Comparison of ENCODE assay signal across 1 cellular context in the genomic region with DNA sequence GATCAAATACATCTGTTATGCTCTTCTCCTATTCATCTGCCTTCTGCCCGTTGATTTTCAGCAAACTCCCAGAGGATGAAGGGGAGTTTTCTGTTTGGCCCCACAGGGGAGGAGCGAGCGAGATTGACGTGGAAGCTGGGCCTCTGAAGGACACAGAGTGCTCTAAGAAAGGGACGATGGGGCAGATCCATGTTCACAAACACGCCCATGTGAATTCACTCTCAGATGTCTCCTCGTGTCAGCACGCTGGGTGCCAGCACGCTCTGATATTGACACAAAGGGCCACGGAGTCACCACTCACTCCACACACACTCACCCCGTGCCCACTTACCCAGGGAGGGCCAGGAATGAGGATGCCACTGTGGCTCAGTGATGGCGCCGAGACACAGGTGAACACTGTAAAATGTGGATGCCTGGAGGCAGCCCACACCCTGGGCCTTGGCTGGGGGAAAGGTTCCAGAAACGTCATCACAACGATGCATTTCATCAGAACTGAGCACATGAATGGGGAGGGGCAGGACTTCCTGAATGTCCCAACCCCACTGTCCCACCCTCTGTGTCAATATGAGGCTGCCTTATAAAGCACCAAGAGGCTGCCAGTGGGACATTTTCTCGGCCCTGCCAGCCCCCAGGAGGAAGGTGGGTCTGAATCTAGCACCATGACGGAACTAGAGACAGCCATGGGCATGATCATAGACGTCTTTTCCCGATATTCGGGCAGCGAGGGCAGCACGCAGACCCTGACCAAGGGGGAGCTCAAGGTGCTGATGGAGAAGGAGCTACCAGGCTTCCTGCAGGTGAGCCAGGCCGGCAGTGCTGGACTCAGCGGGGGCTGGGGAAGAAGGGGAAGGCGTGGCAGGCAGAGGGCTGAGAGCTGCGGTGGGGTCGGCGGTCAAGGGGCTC.
TF ChIP-seq lines count a peak whose summit lies in the region.

A gene (plus strand): TSS at position 605 of the 903 bp plus-strand sequence. CDS start 55 bp downstream, at position 660.

TF ChIP-seq in K562, 482 proteins besides CTCF, POLR2A, EP300 and RAD21 (continued from another document and continues in another):
- TF ChIP-seq, protein P1, sequence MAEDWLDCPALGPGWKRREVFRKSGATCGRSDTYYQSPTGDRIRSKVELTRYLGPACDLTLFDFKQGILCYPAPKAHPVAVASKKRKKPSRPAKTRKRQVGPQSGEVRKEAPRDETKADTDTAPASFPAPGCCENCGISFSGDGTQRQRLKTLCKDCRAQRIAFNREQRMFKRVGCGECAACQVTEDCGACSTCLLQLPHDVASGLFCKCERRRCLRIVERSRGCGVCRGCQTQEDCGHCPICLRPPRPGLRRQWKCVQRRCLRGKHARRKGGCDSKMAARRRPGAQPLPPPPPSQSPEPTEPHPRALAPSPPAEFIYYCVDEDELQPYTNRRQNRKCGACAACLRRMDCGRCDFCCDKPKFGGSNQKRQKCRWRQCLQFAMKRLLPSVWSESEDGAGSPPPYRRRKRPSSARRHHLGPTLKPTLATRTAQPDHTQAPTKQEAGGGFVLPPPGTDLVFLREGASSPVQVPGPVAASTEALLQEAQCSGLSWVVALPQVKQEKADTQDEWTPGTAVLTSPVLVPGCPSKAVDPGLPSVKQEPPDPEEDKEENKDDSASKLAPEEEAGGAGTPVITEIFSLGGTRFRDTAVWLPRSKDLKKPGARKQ (CRISPR knock-in tag; IDR thresholded peaks at IDR 0.05) = 0 out of 2 replicates have a peak, but pooled peaks have one; percentile 55
- TF ChIP-seq MTA1 (IDR thresholded peaks at IDR 0.05; ENCODE audit: borderline replicate concordance) (no peak), ARNT (IDR thresholded peaks at IDR 0.05) (no peak), SRSF1 (IDR thresholded peaks at IDR 0.05; ENCODE audit: low read depth, low read length) (no peak), FOSL1 (tag; conservative IDR thresholded peaks at IDR 0.05) (no peak), PPARD (CRISPR knock-in tag; IDR thresholded peaks at IDR 0.05) (no peak), ATF7 (IDR thresholded peaks at IDR 0.05) (peak; percentile 81), CHD2 (IDR thresholded peaks at IDR 0.05; ENCODE audit: low read depth, low read length) (no peak), FOXJ2 (tag; IDR thresholded peaks at IDR 0.05) (no peak; the same call in 1 of the 2 replicates), PURB (CRISPR knock-in tag; IDR thresholded peaks at IDR 0.05; ENCODE audit: low read depth) (no peak), TAF9B (IDR thresholded peaks at IDR 0.05; ENCODE audit: partially characterized antibody) (no peak), HMG20B (CRISPR knock-in tag; IDR thresholded peaks at IDR 0.05) (no peak), RNF2 (IDR thresholded peaks at IDR 0.05) (no peak), TGIF2 (CRISPR knock-in tag; IDR thresholded peaks at IDR 0.05) (no peak), MCM2 (IDR thresholded peaks at IDR 0.05; ENCODE audit: low read depth) (no peak), RFX5 (IDR thresholded peaks at IDR 0.05; ENCODE audit: low read depth, low read length) (no peak), ETV1 (tag; conservative IDR thresholded peaks at IDR 0.05; ENCODE audit: low read depth) (0 out of 2 replicates have a peak, but pooled peaks have one; percentile 25), PCBP2 (IDR thresholded peaks at IDR 0.05; ENCODE audit: low read depth, low read length, poor library complexity, severe bottlenecking) (no peak), BMI1 (IDR thresholded peaks at IDR 0.05; ENCODE audit: low read length) (no peak), STAT5B (CRISPR knock-in tag; IDR thresholded peaks at IDR 0.05) (no peak), ATF1 (CRISPR knock-in tag; IDR thresholded peaks at IDR 0.05) (no peak; the same call in 1 of the 2 replicates), ATF1 (tag; IDR thresholded peaks at IDR 0.05) (peak; percentile 75), ZBED1 (IDR thresholded peaks at IDR 0.05) (no peak), CREB1 (IDR thresholded peaks at IDR 0.05) (peak; percentile 55; the same call in 1 of the 2 replicates), CREB1 (CRISPR knock-in tag; IDR thresholded peaks at IDR 0.05) (peak; percentile 68), NR2C2 (CRISPR knock-in tag; IDR thresholded peaks at IDR 0.05) (no peak), NR2C2 (tag; IDR thresholded peaks at IDR 0.05) (peak; percentile 36; the same call in 1 of the 2 replicates), THRAP3 (IDR thresholded peaks at IDR 0.05; ENCODE audit: borderline replicate concordance) (no peak), ZNF165 (CRISPR knock-in tag; IDR thresholded peaks at IDR 0.05; ENCODE audit: borderline replicate concordance) (no peak), MBD2 (IDR thresholded peaks at IDR 0.05; ENCODE audit: borderline replicate concordance, low read depth) (no peak)
- TF ChIP-seq, protein P2, sequence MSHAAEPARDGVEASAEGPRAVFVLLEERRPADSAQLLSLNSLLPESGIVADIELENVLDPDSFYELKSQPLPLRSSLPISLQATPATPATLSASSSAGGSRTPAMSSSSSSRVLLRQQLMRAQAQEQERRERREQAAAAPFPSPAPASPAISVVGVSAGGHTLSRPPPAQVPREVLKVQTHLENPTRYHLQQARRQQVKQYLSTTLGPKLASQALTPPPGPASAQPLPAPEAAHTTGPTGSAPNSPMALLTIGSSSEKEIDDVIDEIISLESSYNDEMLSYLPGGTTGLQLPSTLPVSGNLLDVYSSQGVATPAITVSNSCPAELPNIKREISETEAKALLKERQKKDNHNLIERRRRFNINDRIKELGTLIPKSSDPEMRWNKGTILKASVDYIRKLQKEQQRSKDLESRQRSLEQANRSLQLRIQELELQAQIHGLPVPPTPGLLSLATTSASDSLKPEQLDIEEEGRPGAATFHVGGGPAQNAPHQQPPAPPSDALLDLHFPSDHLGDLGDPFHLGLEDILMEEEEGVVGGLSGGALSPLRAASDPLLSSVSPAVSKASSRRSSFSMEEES (CRISPR knock-in tag; IDR thresholded peaks at IDR 0.05) = no peak
- TF ChIP-seq, protein P3, sequence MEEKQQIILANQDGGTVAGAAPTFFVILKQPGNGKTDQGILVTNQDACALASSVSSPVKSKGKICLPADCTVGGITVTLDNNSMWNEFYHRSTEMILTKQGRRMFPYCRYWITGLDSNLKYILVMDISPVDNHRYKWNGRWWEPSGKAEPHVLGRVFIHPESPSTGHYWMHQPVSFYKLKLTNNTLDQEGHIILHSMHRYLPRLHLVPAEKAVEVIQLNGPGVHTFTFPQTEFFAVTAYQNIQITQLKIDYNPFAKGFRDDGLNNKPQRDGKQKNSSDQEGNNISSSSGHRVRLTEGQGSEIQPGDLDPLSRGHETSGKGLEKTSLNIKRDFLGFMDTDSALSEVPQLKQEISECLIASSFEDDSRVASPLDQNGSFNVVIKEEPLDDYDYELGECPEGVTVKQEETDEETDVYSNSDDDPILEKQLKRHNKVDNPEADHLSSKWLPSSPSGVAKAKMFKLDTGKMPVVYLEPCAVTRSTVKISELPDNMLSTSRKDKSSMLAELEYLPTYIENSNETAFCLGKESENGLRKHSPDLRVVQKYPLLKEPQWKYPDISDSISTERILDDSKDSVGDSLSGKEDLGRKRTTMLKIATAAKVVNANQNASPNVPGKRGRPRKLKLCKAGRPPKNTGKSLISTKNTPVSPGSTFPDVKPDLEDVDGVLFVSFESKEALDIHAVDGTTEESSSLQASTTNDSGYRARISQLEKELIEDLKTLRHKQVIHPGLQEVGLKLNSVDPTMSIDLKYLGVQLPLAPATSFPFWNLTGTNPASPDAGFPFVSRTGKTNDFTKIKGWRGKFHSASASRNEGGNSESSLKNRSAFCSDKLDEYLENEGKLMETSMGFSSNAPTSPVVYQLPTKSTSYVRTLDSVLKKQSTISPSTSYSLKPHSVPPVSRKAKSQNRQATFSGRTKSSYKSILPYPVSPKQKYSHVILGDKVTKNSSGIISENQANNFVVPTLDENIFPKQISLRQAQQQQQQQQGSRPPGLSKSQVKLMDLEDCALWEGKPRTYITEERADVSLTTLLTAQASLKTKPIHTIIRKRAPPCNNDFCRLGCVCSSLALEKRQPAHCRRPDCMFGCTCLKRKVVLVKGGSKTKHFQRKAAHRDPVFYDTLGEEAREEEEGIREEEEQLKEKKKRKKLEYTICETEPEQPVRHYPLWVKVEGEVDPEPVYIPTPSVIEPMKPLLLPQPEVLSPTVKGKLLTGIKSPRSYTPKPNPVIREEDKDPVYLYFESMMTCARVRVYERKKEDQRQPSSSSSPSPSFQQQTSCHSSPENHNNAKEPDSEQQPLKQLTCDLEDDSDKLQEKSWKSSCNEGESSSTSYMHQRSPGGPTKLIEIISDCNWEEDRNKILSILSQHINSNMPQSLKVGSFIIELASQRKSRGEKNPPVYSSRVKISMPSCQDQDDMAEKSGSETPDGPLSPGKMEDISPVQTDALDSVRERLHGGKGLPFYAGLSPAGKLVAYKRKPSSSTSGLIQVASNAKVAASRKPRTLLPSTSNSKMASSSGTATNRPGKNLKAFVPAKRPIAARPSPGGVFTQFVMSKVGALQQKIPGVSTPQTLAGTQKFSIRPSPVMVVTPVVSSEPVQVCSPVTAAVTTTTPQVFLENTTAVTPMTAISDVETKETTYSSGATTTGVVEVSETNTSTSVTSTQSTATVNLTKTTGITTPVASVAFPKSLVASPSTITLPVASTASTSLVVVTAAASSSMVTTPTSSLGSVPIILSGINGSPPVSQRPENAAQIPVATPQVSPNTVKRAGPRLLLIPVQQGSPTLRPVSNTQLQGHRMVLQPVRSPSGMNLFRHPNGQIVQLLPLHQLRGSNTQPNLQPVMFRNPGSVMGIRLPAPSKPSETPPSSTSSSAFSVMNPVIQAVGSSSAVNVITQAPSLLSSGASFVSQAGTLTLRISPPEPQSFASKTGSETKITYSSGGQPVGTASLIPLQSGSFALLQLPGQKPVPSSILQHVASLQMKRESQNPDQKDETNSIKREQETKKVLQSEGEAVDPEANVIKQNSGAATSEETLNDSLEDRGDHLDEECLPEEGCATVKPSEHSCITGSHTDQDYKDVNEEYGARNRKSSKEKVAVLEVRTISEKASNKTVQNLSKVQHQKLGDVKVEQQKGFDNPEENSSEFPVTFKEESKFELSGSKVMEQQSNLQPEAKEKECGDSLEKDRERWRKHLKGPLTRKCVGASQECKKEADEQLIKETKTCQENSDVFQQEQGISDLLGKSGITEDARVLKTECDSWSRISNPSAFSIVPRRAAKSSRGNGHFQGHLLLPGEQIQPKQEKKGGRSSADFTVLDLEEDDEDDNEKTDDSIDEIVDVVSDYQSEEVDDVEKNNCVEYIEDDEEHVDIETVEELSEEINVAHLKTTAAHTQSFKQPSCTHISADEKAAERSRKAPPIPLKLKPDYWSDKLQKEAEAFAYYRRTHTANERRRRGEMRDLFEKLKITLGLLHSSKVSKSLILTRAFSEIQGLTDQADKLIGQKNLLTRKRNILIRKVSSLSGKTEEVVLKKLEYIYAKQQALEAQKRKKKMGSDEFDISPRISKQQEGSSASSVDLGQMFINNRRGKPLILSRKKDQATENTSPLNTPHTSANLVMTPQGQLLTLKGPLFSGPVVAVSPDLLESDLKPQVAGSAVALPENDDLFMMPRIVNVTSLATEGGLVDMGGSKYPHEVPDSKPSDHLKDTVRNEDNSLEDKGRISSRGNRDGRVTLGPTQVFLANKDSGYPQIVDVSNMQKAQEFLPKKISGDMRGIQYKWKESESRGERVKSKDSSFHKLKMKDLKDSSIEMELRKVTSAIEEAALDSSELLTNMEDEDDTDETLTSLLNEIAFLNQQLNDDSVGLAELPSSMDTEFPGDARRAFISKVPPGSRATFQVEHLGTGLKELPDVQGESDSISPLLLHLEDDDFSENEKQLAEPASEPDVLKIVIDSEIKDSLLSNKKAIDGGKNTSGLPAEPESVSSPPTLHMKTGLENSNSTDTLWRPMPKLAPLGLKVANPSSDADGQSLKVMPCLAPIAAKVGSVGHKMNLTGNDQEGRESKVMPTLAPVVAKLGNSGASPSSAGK (IDR thresholded peaks at IDR 0.05) = peak; percentile 61
- TF ChIP-seq, protein P4, sequence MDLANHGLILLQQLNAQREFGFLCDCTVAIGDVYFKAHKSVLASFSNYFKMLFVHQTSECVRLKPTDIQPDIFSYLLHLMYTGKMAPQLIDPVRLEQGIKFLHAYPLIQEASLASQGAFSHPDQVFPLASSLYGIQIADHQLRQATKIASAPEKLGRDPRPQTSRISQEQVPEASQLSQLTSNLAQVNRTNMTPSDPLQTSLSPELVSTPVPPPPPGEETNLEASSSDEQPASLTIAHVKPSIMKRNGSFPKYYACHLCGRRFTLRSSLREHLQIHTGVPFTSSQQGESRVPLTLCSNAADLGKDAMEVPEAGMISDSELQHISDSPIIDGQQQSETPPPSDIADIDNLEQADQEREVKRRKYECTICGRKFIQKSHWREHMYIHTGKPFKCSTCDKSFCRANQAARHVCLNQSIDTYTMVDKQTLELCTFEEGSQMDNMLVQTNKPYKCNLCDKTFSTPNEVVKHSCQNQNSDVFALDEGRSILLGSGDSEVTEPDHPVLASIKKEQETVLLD (IDR thresholded peaks at IDR 0.05) = no peak
- TF ChIP-seq, protein P5, sequence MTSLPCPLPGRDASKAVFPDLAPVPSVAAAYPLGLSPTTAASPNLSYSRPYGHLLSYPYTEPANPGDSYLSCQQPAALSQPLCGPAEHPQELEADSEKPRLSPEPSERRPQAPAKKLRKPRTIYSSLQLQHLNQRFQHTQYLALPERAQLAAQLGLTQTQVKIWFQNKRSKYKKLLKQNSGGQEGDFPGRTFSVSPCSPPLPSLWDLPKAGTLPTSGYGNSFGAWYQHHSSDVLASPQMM (CRISPR knock-in tag; IDR thresholded peaks at IDR 0.05) = no peak
- TF ChIP-seq, protein P6, sequence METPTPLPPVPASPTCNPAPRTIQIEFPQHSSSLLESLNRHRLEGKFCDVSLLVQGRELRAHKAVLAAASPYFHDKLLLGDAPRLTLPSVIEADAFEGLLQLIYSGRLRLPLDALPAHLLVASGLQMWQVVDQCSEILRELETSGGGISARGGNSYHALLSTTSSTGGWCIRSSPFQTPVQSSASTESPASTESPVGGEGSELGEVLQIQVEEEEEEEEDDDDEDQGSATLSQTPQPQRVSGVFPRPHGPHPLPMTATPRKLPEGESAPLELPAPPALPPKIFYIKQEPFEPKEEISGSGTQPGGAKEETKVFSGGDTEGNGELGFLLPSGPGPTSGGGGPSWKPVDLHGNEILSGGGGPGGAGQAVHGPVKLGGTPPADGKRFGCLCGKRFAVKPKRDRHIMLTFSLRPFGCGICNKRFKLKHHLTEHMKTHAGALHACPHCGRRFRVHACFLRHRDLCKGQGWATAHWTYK (CRISPR knock-in tag; IDR thresholded peaks at IDR 0.05) = no peak; the same call in 1 of the 2 replicates
- TF ChIP-seq, protein P7, sequence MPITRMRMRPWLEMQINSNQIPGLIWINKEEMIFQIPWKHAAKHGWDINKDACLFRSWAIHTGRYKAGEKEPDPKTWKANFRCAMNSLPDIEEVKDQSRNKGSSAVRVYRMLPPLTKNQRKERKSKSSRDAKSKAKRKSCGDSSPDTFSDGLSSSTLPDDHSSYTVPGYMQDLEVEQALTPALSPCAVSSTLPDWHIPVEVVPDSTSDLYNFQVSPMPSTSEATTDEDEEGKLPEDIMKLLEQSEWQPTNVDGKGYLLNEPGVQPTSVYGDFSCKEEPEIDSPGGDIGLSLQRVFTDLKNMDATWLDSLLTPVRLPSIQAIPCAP (CRISPR knock-in tag; IDR thresholded peaks at IDR 0.05; ENCODE audit: borderline replicate concordance) = no peak
- TF ChIP-seq, protein P8, sequence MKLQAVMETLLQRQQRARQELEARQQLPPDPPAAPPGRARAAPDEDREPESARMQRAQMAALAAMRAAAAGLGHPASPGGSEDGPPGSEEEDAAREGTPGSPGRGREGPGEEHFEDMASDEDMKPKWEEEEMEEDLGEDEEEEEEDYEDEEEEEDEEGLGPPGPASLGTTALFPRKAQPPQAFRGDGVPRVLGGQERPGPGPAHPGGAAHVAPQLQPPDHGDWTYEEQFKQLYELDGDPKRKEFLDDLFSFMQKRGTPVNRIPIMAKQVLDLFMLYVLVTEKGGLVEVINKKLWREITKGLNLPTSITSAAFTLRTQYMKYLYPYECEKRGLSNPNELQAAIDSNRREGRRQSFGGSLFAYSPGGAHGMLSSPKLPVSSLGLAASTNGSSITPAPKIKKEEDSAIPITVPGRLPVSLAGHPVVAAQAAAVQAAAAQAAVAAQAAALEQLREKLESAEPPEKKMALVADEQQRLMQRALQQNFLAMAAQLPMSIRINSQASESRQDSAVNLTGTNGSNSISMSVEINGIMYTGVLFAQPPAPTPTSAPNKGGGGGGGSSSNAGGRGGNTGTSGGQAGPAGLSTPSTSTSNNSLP (IDR thresholded peaks at IDR 0.05; ENCODE audit: borderline replicate concordance, low read depth, low read length) = no peak
